ENCODE assay signal across 34 cellular contexts in genomic region chr18:10776493-10776892, GRCh38.
"Had no signal": no experiment of that assay in that cellular context is flagged by ENCODE, and none has a peak within 500 bp of the region (broad histone marks: within the 10 kb centered on the region; RNA-seq: fewer than 3 reads in every experiment).

No MANE protein-coding gene starts in this region.

- H3K27me3 ChIP-seq: brain microvascular endothelial cell, Peyer's patch, SJSA1 had no signal

- H3K4me3 ChIP-seq: Peyer's patch, SJSA1 had no signal

- DNase-seq: activated B cell treated with CpG ODN at 0.5 μM for 24 hours; activated CD4-positive, alpha-beta memory T cell treated with anti-CD3 and anti-CD28 coated beads, Interleukin-2, amount 10 ng/mL, durations not matched to agents 7 days and 5 days; activated CD4-positive, alpha-beta T cell treated with anti-CD3 and anti-CD28 coated beads for 48 hours; activated CD4-positive, CD25-positive, alpha-beta regulatory T cell treated with anti-CD3 and anti-CD28 coated beads, Interleukin-2, amount 50 U/mL, for 72 hours; activated CD8-positive, alpha-beta memory T cell treated with anti-CD3 and anti-CD28 coated beads for 24 hours; activated CD8-positive, alpha-beta memory T cell treated with anti-CD3 and anti-CD28 coated beads, Interleukin-2, amount 10 ng/mL, durations not matched to agents 7 days and 5 days; activated CD8-positive, alpha-beta memory T cell treated with anti-CD3 and anti-CD28 coated beads, Interleukin-2, amount 50 U/mL, for 48 hours; activated effector memory CD4-positive, alpha-beta T cell treated with Interleukin-2 at 50 U/mL for 16 hours; activated naive CD4-positive, alpha-beta T cell treated with anti-CD3 and anti-CD28 coated beads, Interleukin-2, amount 10 ng/mL, durations not matched to agents 7 days and 5 days; activated naive CD8-positive, alpha-beta T cell treated with anti-CD3 and anti-CD28 coated beads, Interleukin-2, amount 50 U/mL, for 24 hours; activated T-cell treated with anti-CD3 and anti-CD28 coated beads, Interleukin-2, amount 50 U/mL, for 48 hours; amniotic stem cell; aorta; brain microvascular endothelial cell; NCI-H1105; NCI-H1417 treated with DMSO at 0.1 percent for 48 hours; NCI-H187 treated with DMSO at 0.1 percent for 48 hours; NCI-H2081; NCI-H2171 treated with DMSO at 0.1 percent for 48 hours; NCI-H2227 treated with DMSO at 0.1 percent for 48 hours; NCI-H446 treated with DMSO at 0.1 percent for 48 hours; NCI-H524; NCI-H69; NK-92 treated with Interleukin-12 subunit alpha and Interleukin-12 subunit beta, amount 100 ng/mL, for 24 hours; PC-3; Peyer's patch; SHP77; T-cell; T-helper 17 cell had no signal

- H3K27ac ChIP-seq: brain microvascular endothelial cell, KMS-11, Peyer's patch, RWPE1, SJSA1, VCaP had no signal

- H3K36me3 ChIP-seq: brain microvascular endothelial cell, Peyer's patch, SJSA1 had no signal

- H3K9me3 ChIP-seq: Peyer's patch, SJSA1 had no signal

- ATAC-seq: activated CD8-positive, alpha-beta memory T cell treated with anti-CD3 and anti-CD28 coated beads, Interleukin-2, amount 10 ng/mL, durations not matched to agents 7 days and 5 days; activated naive CD8-positive, alpha-beta T cell treated with anti-CD3 and anti-CD28 coated beads, Interleukin-2, amount 50 U/mL, for 24 hours; PC-3; SK-N-SH treated with all-trans-retinoic acid at 6 μM for 48 hours; T-cell; T-helper 17 cell had no signal

- H3K4me1 ChIP-seq: Peyer's patch had no signal
